ENCODE assay signal across 8 cellular contexts in the genomic region with DNA sequence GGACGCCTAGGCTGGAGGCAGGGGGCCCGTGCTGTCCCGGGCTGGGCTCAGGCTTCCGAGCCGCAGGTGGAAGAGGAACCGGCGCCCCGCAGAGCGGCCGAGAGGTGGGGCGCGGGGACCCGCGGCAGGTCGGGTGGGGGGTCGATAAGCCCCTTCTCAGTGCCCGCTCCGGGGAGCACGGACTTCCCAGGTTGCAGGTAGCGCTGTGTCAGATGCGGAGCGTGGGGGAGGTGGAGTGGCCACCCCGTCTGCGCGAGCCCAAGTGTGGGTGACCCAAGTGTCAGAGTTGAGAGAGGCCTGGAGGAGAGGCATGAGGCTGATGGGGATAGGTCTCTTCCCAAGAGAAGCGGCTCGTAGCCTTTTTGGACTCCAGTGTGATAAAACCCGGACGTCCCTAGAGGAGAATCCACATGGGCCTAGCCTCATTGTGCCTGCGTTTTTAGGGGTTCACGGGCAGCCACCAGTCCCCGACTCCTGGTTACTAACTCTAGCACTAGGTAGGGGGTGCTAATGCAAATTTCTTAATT. TPM values are rescaled to one million over a fixed set of nuclear protein-coding genes. Genes with fewer than 3 reads are reported as not detected.
DNase-seq lines count a peak whose midpoint lies in the region; ATAC-seq and TF ChIP-seq lines count a peak whose summit lies in the region.

No MANE protein-coding gene starts in this region.

- peak overlapping the region; percentile 79 for H3K4me3 Mint-ChIP-seq in natural killer cell treated with Interleukin-12 subunit alpha and Interleukin-12 subunit beta and Interleukin-15 and Interleukin-18, amount 100 ng/mL, for 72 hours

- ATAC-seq in HG03135 (IDR thresholded peaks at IDR 0.05; ENCODE audit: unreplicated experiment), result peak; percentile 25
- no peak for ATAC-seq in natural killer cell treated with Interleukin-12 subunit alpha and Interleukin-12 subunit beta and Interleukin-15 and Interleukin-18, amount 100 ng/mL, for 72 hours

- peak overlapping the region; percentile 82 to 90 for H3K27ac ChIP-seq in esophagus (ENCODE audit: low read depth in 2 of 2, low read length in 1 of 2)

- H3K4me1 ChIP-seq in esophagus (ENCODE audit: control insufficient read depth in 2 of 2, insufficient read depth in 2 of 2, low read length in 1 of 2), result peaks cover 4 to 14% of the 10 kb centered on the region in 2 donors

- H3K9me3 ChIP-seq in esophagus (ENCODE audit: control insufficient read depth in 2 of 2, insufficient read depth in 1 of 2, low read depth in 1 of 2, low read length in 1 of 2), result no peaks in the 10 kb centered on the region

- 5 to 9% methylated on average over 32 of the region's 32 CpGs for WGBS in esophagus, 2 donors

- no peaks in the 10 kb centered on the region for H3K9me3 Mint-ChIP-seq in natural killer cell treated with Interleukin-12 subunit alpha and Interleukin-12 subunit beta and Interleukin-15 and Interleukin-18, amount 100 ng/mL, for 72 hours

- H3K36me3 ChIP-seq in esophagus (ENCODE audit: control insufficient read depth in 2 of 2, insufficient read depth in 2 of 2, low read length in 1 of 2), result no peaks in the 10 kb centered on the region

- peaks cover 0 to 9% of the 10 kb centered on the region in 2 donors for H3K27me3 Mint-ChIP-seq in natural killer cell treated with Interleukin-12 subunit alpha and Interleukin-12 subunit beta and Interleukin-15 and Interleukin-18, amount 100 ng/mL, for 72 hours

- no peaks in the 10 kb centered on the region for H3K36me3 Mint-ChIP-seq in natural killer cell treated with Interleukin-12 subunit alpha and Interleukin-12 subunit beta and Interleukin-15 and Interleukin-18, amount 100 ng/mL, for 72 hours

- peak; percentile 47 for DNase-seq in NCI-H2227 (lab: John Stamatoyannopoulos, UW; ENCODE audit: unreplicated experiment)
- DNase-seq in NCI-H2227 treated with DMSO at 0.1 percent for 48 hours (lab: John Stamatoyannopoulos, UW), result no peak
- no peak for DNase-seq in natural killer cell treated with Interleukin-12 subunit alpha and Interleukin-12 subunit beta and Interleukin-15 and Interleukin-18, amount 100 ng/mL, for 72 hours (ENCODE audit: low spot score)
- no peak for DNase-seq in COR-L47 (lab: John Stamatoyannopoulos, UW)
- DNase-seq in SIG-M5 treated with dmso at 0.1 percent for 504 hours (lab: John Stamatoyannopoulos, UW; ENCODE audit: unreplicated experiment), result no peak

- peaks cover 10 to 15% of the 10 kb centered on the region in 2 donors for H3K4me1 Mint-ChIP-seq in natural killer cell treated with Interleukin-12 subunit alpha and Interleukin-12 subunit beta and Interleukin-15 and Interleukin-18, amount 100 ng/mL, for 72 hours (ENCODE audit: low read depth in 2 of 2)

- H3K4me3 ChIP-seq in WI38 (ENCODE audit: low read depth, low read length), result peak overlapping the region; percentile 68
- H3K4me3 ChIP-seq in esophagus (ENCODE audit: low read depth in 1 of 2, low read length in 2 of 2), result peak overlapping the region; percentile 68 to 73

- TF ChIP-seq CTCF in WI38 (IDR thresholded peaks at IDR 0.05; ENCODE audit: low read depth, low read length), result no peak

- H3K27me3 ChIP-seq in esophagus (ENCODE audit: control insufficient read depth in 1 of 2, insufficient read depth in 2 of 2, low read length in 2 of 2), result no peaks in the 10 kb centered on the region

- H3K27ac Mint-ChIP-seq in natural killer cell treated with Interleukin-12 subunit alpha and Interleukin-12 subunit beta and Interleukin-15 and Interleukin-18, amount 100 ng/mL, for 72 hours, result no peak overlapping the region

RNA-seq across cellular contexts. Expression of a gene that starts 0.6 kb away (rescaled TPM):
- polyA plus RNA-seq in esophagus, result 10 to 100 TPM in 1 of 2 donors, 1 to 10 TPM in 1; 5.5 to 14.5 TPM
- 1 to 10 TPM in 1 of 2 donors, under 1 TPM in 1; 0.26 to 1.5 TPM for total RNA-seq in natural killer cell treated with Interleukin-12 subunit alpha and Interleukin-12 subunit beta and Interleukin-15 and Interleukin-18, amount 100 ng/mL, for 72 hours
